ENCODE assay signal across 8 cellular contexts in the genomic region with DNA sequence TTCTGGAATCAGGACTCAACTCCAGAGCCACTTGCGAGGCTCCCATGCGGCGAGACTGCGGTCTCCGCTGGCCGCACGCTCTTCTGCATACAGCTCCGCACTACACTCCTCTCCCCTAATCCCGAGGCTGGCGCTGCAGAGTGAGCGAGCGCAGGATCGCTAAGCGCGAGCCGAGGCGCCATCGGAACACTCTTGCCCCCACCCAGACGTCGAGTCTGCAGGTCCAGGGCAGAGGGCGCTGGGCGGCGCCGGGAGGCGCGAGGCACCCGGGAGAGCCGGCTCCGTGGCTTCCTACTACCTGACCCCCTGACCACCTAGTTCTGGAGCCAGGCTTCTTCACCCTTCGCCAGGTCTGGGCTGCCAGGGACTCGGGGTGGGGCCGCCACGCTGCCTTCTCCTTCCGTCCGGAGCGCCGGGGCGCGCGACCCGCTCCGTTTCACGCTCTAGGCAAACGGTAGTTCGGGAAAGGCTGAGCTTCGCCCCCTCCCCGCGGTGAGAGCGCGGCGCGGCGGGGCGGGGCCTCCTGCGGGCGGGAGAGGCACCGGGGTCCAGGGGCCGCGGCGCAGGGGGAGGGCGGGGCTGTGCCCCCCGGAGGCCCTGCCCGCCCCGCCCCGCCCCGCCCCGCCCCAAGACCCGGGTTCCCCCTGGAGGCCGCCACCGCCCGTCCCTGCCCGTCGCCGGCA. TPM values are rescaled to one million over a fixed set of nuclear protein-coding genes. Genes with fewer than 3 reads are reported as not detected.
DNase-seq lines count a peak whose midpoint lies in the region; ATAC-seq lines count a peak whose summit lies in the region.

No MANE protein-coding gene starts in this region.

- H3K27ac Mint-ChIP-seq in activated CD4-positive, alpha-beta T cell treated with anti-CD3 and anti-CD28 coated beads for 36 hours = peak overlapping the region; percentile 47

- intact Hi-C loops in activated CD4-positive, alpha-beta T cell treated with anti-CD3 and anti-CD28 coated beads for 36 hours (cut with DNase I, micrococcal nuclease) = loop anchor here (1.0 to 2.0 kb wide), 4 partner anchors 44 to 96 kb away; partner anchors contain the start of genes BPHL (in 1 of the 2), PSMG4 (in 1 of the 2) and TUBB2B (in 1 of the 2)

- DNase-seq in AG08396 (ENCODE audit: low spot score) (peak; percentile 85), NCI-H460 (ENCODE audit: extremely low read depth, low read depth) (peak; percentile 59), dedifferentiated amniotic fluid mesenchymal stem cell (ENCODE audit: extremely low spot score) (peak; percentile 48), left kidney (ENCODE audit: low read depth, low spot score) (peak; percentile 94)
- peak; percentile 74 for DNase-seq in activated CD4-positive, alpha-beta T cell treated with anti-CD3 and anti-CD28 coated beads for 36 hours
- DNase-seq in stimulated activated CD4-positive, alpha-beta T cell treated with anti-CD3 and anti-CD28 coated beads, Interleukin-4, amount 100 ng/mL, for 1 hour = peak; percentile 51

- H3K9me3 Mint-ChIP-seq in activated CD4-positive, alpha-beta T cell treated with anti-CD3 and anti-CD28 coated beads for 36 hours (ENCODE audit: low read depth) = no peaks in the 10 kb centered on the region

- peak; percentile 76 for ATAC-seq in GM18867 (IDR thresholded peaks at IDR 0.05; ENCODE audit: unreplicated experiment)
- ATAC-seq in HG03066 (IDR thresholded peaks at IDR 0.05; ENCODE audit: low read depth, unreplicated experiment) = peak; percentile 63
- ATAC-seq in activated CD4-positive, alpha-beta T cell treated with anti-CD3 and anti-CD28 coated beads for 36 hours = peak; percentile 84

- peak overlapping the region; percentile 66 for H3K4me3 Mint-ChIP-seq in activated CD4-positive, alpha-beta T cell treated with anti-CD3 and anti-CD28 coated beads for 36 hours

- H3K36me3 Mint-ChIP-seq in activated CD4-positive, alpha-beta T cell treated with anti-CD3 and anti-CD28 coated beads for 36 hours (ENCODE audit: low read depth) = no peaks in the 10 kb centered on the region

- H3K4me1 Mint-ChIP-seq in activated CD4-positive, alpha-beta T cell treated with anti-CD3 and anti-CD28 coated beads for 36 hours = peaks cover 30% of the 10 kb centered on the region

- POLR2A ChIA-PET in activated CD4-positive, alpha-beta T cell treated with anti-CD3 and anti-CD28 coated beads for 36 hours (lab: Charles Lee) = interaction anchor here (0.6 kb wide), 1 partner anchor 915 kb away, joined by 3 read pairs; no protein-coding TSS in a partner anchor

- CTCF ChIA-PET in activated CD4-positive, alpha-beta T cell treated with anti-CD3 and anti-CD28 coated beads for 36 hours (lab: Charles Lee) = interaction anchor here (0.6 to 1.3 kb wide), 5 partner anchors 11 to 247 kb away, joined by 3 read pairs; no protein-coding TSS in a partner anchor

- H3K27me3 Mint-ChIP-seq in activated CD4-positive, alpha-beta T cell treated with anti-CD3 and anti-CD28 coated beads for 36 hours = peaks cover 28% of the 10 kb centered on the region

RNA-seq across cellular contexts. Expression of gene TUBB2A, which starts 5.4 kb away (rescaled TPM):
- total RNA-seq in NCI-H460 (2014; rRNA removed; shearing (Covaris generic)) = 17.1 and 19.5 TPM in 2 replicates
- 66.6 and 81.0 TPM in 2 replicates for polyA plus RNA-seq in NCI-H460 (2014; cell fraction: nucleus; rRNA removed)
- 1 to 10 TPM; 1.7 to 1.8 TPM for total RNA-seq in activated CD4-positive, alpha-beta T cell treated with anti-CD3 and anti-CD28 coated beads for 36 hours

RNA-seq across cellular contexts. Expression of gene BPHL, which starts 44.2 kb away (rescaled TPM):
- 14.9 and 16.1 TPM in 2 replicates for total RNA-seq in NCI-H460 (2014; rRNA removed; shearing (Covaris generic))
- polyA plus RNA-seq in NCI-H460 (2014; cell fraction: nucleus; rRNA removed) = 16.1 and 18.1 TPM in 2 replicates
- total RNA-seq in activated CD4-positive, alpha-beta T cell treated with anti-CD3 and anti-CD28 coated beads for 36 hours = 10 to 100 TPM; 15.8 to 16.7 TPM

Comparison
In these comparisons a context has a peak if more than half of its experiments do, and no peak if none do; other contexts are left out.
1. Peak in every context shown above with its lines: DNase-seq and ATAC-seq.